Comparison of ENCODE assay signal across 19 cellular contexts in the genomic region with DNA sequence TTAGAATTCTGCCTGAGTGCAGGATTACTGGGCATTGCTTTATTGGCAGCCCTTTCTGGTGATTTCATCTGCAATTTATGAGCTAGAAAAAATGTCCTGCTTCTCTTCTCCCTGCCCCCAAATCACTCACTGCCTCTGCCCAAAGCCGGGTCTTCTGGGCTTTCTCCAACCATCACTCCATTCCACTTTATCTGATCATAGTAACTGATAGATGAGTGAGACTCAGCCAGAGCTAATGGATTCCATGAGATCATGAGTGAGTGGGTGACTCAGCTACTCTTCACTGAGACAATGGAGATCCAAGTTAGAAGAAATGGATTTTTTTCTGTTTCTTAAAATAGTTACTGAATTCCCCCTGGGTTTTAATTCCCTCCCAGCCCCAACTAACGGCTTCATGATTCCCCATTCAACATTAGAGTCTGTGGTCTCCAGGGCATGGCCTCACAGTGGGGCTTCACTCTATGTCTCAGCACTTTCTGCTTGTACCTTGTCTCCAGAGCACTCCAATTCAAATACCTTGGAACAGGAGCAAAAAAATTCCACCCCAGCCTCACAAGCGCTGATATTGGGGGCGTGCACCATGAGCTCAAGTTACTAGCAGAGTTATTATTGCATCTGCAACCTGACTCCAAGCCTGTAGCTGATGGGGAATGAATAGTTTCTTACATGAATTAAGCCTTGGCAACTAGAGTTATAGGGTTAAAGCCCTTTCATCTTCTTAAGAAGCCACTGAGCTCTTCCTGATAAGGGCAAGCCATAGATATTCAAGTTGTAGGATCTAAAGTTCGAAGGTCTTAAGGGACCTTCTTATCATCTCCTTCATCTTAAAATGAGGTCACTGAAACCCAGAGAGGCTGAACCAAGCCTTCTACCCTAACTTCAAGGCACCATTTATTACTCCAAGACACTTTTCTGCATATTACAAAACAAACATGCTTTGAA.
A peak's percentile ranks its signal among the peaks of the same experiment; 100 is the strongest.
DNase-seq lines count a peak whose midpoint lies in the region; ATAC-seq and TF ChIP-seq lines count a peak whose summit lies in the region.
"Had no signal": no experiment of that assay in that cellular context is flagged by ENCODE, and none has a peak within 500 bp of the region (broad histone marks: within the 10 kb centered on the region; RNA-seq: fewer than 3 reads in every experiment).

No MANE protein-coding gene starts in this region.

- intact Hi-C loops in gastrocnemius medialis (cut with DNase I; ENCODE audit: low total_unique reads) (loop anchor here (2.0 to 10.0 kb wide), 3 partner anchors 17 to 581 kb away; a partner anchor contains a TSS), Right ventricle myocardium superior (cut with DNase I) (no loop called here)

- H3K27ac ChIP-seq in SK-N-SH (ENCODE audit: low read depth in 2 of 2, low read length in 1 of 2) (peak overlapping the region; percentile 69 to 99), gastrocnemius medialis (peak overlapping the region; percentile 85 to 98 (median 98))
- H3K27ac ChIP-seq: parathyroid adenoma, skin epidermis had no signal

- POLR2A ChIA-PET in SK-N-SH (lab: Yijun Ruan, JAX): no interaction called here

- H3F3A ChIP-seq in SK-N-SH (replicated peaks; ENCODE audit: insufficient read depth): peaks cover 34% of the 10 kb centered on the region

- ATAC-seq in gastrocnemius medialis (no peak), esophagus mucosa (no peak), Right ventricle myocardium superior (ENCODE audit: poor library complexity) (no peak)
- ATAC-seq: activated naive CD8-positive, alpha-beta T cell treated with anti-CD3 and anti-CD28 coated beads, Interleukin-2, amount 50 U/mL, for 24 hours; CD8-positive, alpha-beta T cell; K562 had no signal

- no peaks in the 10 kb centered on the region for H3K27me3 ChIP-seq in SK-N-SH (ENCODE audit: insufficient read depth)
- H3K27me3 ChIP-seq in gastrocnemius medialis: no peaks in the 10 kb centered on the region

- TF ChIP-seq CTCF in SK-N-SH (IDR thresholded peaks at IDR 0.05) (no peak), gastrocnemius medialis (IDR thresholded peaks at IDR 0.05 in 4 of 5, conservative IDR thresholded peaks at IDR 0.05 in 1 of 5) (no peak)

- in situ Hi-C loops in gastrocnemius medialis (cut with MboI; ENCODE audit: low sequenced_read_pairs in 4 of 4): no loop called here

- H3K4me3 ChIP-seq in SK-N-SH (ENCODE audit: low read depth in 2 of 2, low read length in 1 of 2) (peak overlapping the region in 1 of 2 experiments; percentile 31; a peak in 1 of 4 replicates), gastrocnemius medialis (no peak overlapping the region)
- H3K4me3 ChIP-seq: K562, skin epidermis had no signal

- no peaks in the 10 kb centered on the region for H3K9me2 ChIP-seq in SK-N-SH

- no peaks in the 10 kb centered on the region for H3K79me2 ChIP-seq in SK-N-SH (ENCODE audit: insufficient read depth)
- H3K79me2 ChIP-seq: parathyroid adenoma had no signal

- TF ChIP-seq EP300 in SK-N-SH (IDR thresholded peaks at IDR 0.05; ENCODE audit: borderline replicate concordance in 1 of 2, low read depth in 1 of 2, low read length in 1 of 2): peak; percentile 72 to 99

- 5% methylated on average over 5 of the region's 5 CpGs for WGBS in SK-N-SH (ENCODE audit: low lambda C conversion rate)

- DNase-seq in COLO829 (ENCODE audit: low spot score) (peak; percentile 79), SK-N-SH (peak; percentile 5), left kidney (ENCODE audit: low read depth, low spot score) (peak; percentile 60), gastrocnemius medialis (no peak), HCEC 1CT (no peak), inferior parietal cortex (ENCODE audit: extremely low spot score) (no peak), Right ventricle myocardium superior (no peak)
- DNase-seq: activated CD4-positive, alpha-beta T cell treated with anti-CD3 and anti-CD28 coated beads for 1 hour; activated naive CD8-positive, alpha-beta T cell treated with anti-CD3 and anti-CD28 coated beads, Interleukin-2, amount 50 U/mL, for 24 hours; CD8-positive, alpha-beta T cell; MV-4-11; naive B cell; NCI-H1694 treated with DMSO at 0.1 percent for 48 hours; NCI-H446; stimulated activated CD4-positive, alpha-beta T cell treated with anti-CD3 and anti-CD28 coated beads, Interleukin-4, amount 100 ng/mL, for 1 hour had no signal

- peaks cover 7 to 27% of the 10 kb centered on the region in 2 experiments for H3K4me1 ChIP-seq in SK-N-SH (ENCODE audit: control insufficient read depth in 1 of 2, insufficient read depth in 2 of 2, low read depth in 1 of 2, low read length in 1 of 2)
- H3K4me1 ChIP-seq in gastrocnemius medialis: peaks cover 51 to 56% of the 10 kb centered on the region in 2 donors
- H3K4me1 ChIP-seq: parathyroid adenoma had no signal

- no peaks in the 10 kb centered on the region for H4K20me1 ChIP-seq in SK-N-SH (ENCODE audit: insufficient read depth)

- H3K9me3 ChIP-seq in SK-N-SH (no peaks in the 10 kb centered on the region), gastrocnemius medialis (no peaks in the 10 kb centered on the region)

- H3K9ac ChIP-seq in SK-N-SH: peak overlapping the region; percentile 55; the same call in 1 of the 2 replicates
- H3K9ac ChIP-seq: parathyroid adenoma had no signal

- TF ChIP-seq POLR2A in gastrocnemius medialis (IDR thresholded peaks at IDR 0.05): no peak

- TF ChIP-seq RAD21 in SK-N-SH (IDR thresholded peaks at IDR 0.05; ENCODE audit: low read length): 0 out of 2 replicates have a peak, but pooled peaks have one; percentile 5

- no peaks in the 10 kb centered on the region for H3K36me3 ChIP-seq in SK-N-SH (replicated peaks in 1 of 2; ENCODE audit: control insufficient read depth in 1 of 2, insufficient read depth in 2 of 2, low read length in 1 of 2)
- H3K36me3 ChIP-seq in gastrocnemius medialis: no peaks in the 10 kb centered on the region

- CTCF ChIA-PET in SK-N-SH (lab: Yijun Ruan, JAX): no interaction called here

- peak overlapping the region; percentile 73; the same call in 1 of the 2 replicates for H2AFZ ChIP-seq in SK-N-SH (ENCODE audit: low read depth)
- H2AFZ ChIP-seq: parathyroid adenoma had no signal

- peak overlapping the region; percentile 75 for H3K4me2 ChIP-seq in SK-N-SH

TF ChIP-seq in SK-N-SH, 30 proteins besides CTCF, POLR2A, EP300 and RAD21 (continues in another document):
- TF ChIP-seq, protein P1, sequence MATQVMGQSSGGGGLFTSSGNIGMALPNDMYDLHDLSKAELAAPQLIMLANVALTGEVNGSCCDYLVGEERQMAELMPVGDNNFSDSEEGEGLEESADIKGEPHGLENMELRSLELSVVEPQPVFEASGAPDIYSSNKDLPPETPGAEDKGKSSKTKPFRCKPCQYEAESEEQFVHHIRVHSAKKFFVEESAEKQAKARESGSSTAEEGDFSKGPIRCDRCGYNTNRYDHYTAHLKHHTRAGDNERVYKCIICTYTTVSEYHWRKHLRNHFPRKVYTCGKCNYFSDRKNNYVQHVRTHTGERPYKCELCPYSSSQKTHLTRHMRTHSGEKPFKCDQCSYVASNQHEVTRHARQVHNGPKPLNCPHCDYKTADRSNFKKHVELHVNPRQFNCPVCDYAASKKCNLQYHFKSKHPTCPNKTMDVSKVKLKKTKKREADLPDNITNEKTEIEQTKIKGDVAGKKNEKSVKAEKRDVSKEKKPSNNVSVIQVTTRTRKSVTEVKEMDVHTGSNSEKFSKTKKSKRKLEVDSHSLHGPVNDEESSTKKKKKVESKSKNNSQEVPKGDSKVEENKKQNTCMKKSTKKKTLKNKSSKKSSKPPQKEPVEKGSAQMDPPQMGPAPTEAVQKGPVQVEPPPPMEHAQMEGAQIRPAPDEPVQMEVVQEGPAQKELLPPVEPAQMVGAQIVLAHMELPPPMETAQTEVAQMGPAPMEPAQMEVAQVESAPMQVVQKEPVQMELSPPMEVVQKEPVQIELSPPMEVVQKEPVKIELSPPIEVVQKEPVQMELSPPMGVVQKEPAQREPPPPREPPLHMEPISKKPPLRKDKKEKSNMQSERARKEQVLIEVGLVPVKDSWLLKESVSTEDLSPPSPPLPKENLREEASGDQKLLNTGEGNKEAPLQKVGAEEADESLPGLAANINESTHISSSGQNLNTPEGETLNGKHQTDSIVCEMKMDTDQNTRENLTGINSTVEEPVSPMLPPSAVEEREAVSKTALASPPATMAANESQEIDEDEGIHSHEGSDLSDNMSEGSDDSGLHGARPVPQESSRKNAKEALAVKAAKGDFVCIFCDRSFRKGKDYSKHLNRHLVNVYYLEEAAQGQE (IDR thresholded peaks at IDR 0.05; ENCODE audit: low read depth, low read length): peak; percentile 56; the same call in 1 of the 2 replicates
- peak; percentile 95 for TF ChIP-seq TEAD4 (IDR thresholded peaks at IDR 0.05; ENCODE audit: borderline replicate concordance, insufficient read depth)
- peak; percentile 94 for TF ChIP-seq FOXM1 (IDR thresholded peaks at IDR 0.05; ENCODE audit: low read depth)
- TF ChIP-seq, protein P2, sequence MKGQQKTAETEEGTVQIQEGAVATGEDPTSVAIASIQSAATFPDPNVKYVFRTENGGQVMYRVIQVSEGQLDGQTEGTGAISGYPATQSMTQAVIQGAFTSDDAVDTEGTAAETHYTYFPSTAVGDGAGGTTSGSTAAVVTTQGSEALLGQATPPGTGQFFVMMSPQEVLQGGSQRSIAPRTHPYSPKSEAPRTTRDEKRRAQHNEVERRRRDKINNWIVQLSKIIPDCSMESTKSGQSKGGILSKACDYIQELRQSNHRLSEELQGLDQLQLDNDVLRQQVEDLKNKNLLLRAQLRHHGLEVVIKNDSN (IDR thresholded peaks at IDR 0.05; ENCODE audit: borderline replicate concordance, low read depth): no peak
- TF ChIP-seq, protein P3, sequence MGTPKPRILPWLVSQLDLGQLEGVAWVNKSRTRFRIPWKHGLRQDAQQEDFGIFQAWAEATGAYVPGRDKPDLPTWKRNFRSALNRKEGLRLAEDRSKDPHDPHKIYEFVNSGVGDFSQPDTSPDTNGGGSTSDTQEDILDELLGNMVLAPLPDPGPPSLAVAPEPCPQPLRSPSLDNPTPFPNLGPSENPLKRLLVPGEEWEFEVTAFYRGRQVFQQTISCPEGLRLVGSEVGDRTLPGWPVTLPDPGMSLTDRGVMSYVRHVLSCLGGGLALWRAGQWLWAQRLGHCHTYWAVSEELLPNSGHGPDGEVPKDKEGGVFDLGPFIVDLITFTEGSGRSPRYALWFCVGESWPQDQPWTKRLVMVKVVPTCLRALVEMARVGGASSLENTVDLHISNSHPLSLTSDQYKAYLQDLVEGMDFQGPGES (IDR thresholded peaks at IDR 0.05; ENCODE audit: low read depth, low read length): no peak
- TF ChIP-seq RFX5 (IDR thresholded peaks at IDR 0.05; ENCODE audit: low read length): no peak
- TF ChIP-seq, protein P4, sequence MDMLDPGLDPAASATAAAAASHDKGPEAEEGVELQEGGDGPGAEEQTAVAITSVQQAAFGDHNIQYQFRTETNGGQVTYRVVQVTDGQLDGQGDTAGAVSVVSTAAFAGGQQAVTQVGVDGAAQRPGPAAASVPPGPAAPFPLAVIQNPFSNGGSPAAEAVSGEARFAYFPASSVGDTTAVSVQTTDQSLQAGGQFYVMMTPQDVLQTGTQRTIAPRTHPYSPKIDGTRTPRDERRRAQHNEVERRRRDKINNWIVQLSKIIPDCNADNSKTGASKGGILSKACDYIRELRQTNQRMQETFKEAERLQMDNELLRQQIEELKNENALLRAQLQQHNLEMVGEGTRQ (IDR thresholded peaks at IDR 0.05; ENCODE audit: borderline replicate concordance, low read depth, low read length): no peak
- TF ChIP-seq ELF1 (IDR thresholded peaks at IDR 0.05): 0 out of 2 replicates have a peak, but pooled peaks have one; percentile 29
- no peak for TF ChIP-seq MXI1 (IDR thresholded peaks at IDR 0.05; ENCODE audit: low read depth, low read length)

Comparison
In these comparisons a context has a peak if more than half of its experiments do, and no peak if none do; other contexts are left out.
1. DNase-seq: peak in COLO829 (single experiment), SK-N-SH (single experiment) and left kidney (single experiment); none in gastrocnemius medialis (0 of 2), HCEC 1CT (single experiment), inferior parietal cortex (single experiment) and Right ventricle myocardium superior (single experiment).